ENCODE assay signal across 16 cellular contexts in genomic region chr4:148961526-148961925, GRCh38.
DNase-seq lines count a peak whose midpoint lies in the region; ATAC-seq and TF ChIP-seq lines count a peak whose summit lies in the region.
"Had no signal": no experiment of that assay in that cellular context is flagged by ENCODE, and none has a peak within 500 bp of the region (broad histone marks: within the 10 kb centered on the region; RNA-seq: fewer than 3 reads in every experiment).

No MANE protein-coding gene starts in this region.

- no peaks in the 10 kb centered on the region for H3K27me3 ChIP-seq in upper lobe of right lung
- no peaks in the 10 kb centered on the region for H3K27me3 ChIP-seq in right cardiac atrium (ENCODE audit: control insufficient read depth, insufficient read depth)
- H3K27me3 ChIP-seq: BE2C had no signal

- H3K4me1 ChIP-seq in upper lobe of right lung, result no peaks in the 10 kb centered on the region
- no peaks in the 10 kb centered on the region for H3K4me1 ChIP-seq in right cardiac atrium (ENCODE audit: control insufficient read depth, insufficient read depth, low read length)
- H3K4me1 ChIP-seq: BE2C had no signal

- ATAC-seq in upper lobe of right lung (no peak), GM19452 (IDR thresholded peaks at IDR 0.05; ENCODE audit: unreplicated experiment) (no peak), right cardiac atrium (no peak)
- ATAC-seq: GM12878, HepG2 had no signal

- H3K9me3 ChIP-seq in upper lobe of right lung (no peaks in the 10 kb centered on the region), right cardiac atrium (ENCODE audit: control insufficient read depth, low read length) (no peaks in the 10 kb centered on the region)
- H3K9me3 ChIP-seq: BE2C had no signal

- intact Hi-C loops in upper lobe of right lung (cut with DNase I) (no loop called here), right cardiac atrium (cut with DNase I) (no loop called here)

- H3K27ac ChIP-seq in upper lobe of right lung (no peak overlapping the region), right cardiac atrium (ENCODE audit: low read length) (no peak overlapping the region)

- no peaks in the 10 kb centered on the region for H3K36me3 ChIP-seq in upper lobe of right lung
- H3K36me3 ChIP-seq: BE2C had no signal

- TF ChIP-seq CTCF in upper lobe of right lung (IDR thresholded peaks at IDR 0.05), result no peak

- 72% methylated on average over 4 of the region's 4 CpGs for WGBS in right cardiac atrium

- peak; percentile 29 for DNase-seq in M059J (ENCODE audit: low read depth)
- DNase-seq in RPMI7951 (ENCODE audit: low read depth), result peak; percentile 0
- DNase-seq in kidney tubule cell (ENCODE audit: low spot score), result peak; percentile 17
- no peak for DNase-seq in upper lobe of right lung
- DNase-seq in NCI-H82 (lab: John Stamatoyannopoulos, UW), result no peak
- DNase-seq in right cardiac atrium, result no peak
- DNase-seq: ACHN; BE2C; C1 segment of cervical spinal cord; CD4-positive, CD25-positive, alpha-beta regulatory T cell; DMS153; DMS79 treated with DMSO at 0.1 percent for 48 hours; H9 had no signal

- no peak overlapping the region for H3K4me3 ChIP-seq in upper lobe of right lung
- no peak overlapping the region for H3K4me3 ChIP-seq in right cardiac atrium (ENCODE audit: low read length)
- H3K4me3 ChIP-seq: GM12878 had no signal

Comparison
In these comparisons a context has a peak if more than half of its experiments do, and no peak if none do; other contexts are left out.
1. DNase-seq: peak in M059J (single experiment), RPMI7951 (single experiment) and kidney tubule cell (single experiment); none in upper lobe of right lung (single experiment), NCI-H82 (single experiment) and right cardiac atrium (0 of 3).